24 cellular contexts compared by ENCODE assay signal in genomic region chr3:76912966-76913365, GRCh38.
A peak's percentile ranks its signal among the peaks of the same experiment; 100 is the strongest.
DNase-seq lines count a peak whose midpoint lies in the region; ATAC-seq and TF ChIP-seq lines count a peak whose summit lies in the region.
"Had no signal": no experiment of that assay in that cellular context is flagged by ENCODE, and none has a peak within 500 bp of the region (broad histone marks: within the 10 kb centered on the region; RNA-seq: fewer than 3 reads in every experiment).

No MANE protein-coding gene starts in this region.

- H3K36me3 Mint-ChIP-seq in progenitor cell of endocrine pancreas (ENCODE audit: insufficient read depth), result peaks cover 3% of the 10 kb centered on the region
- H3K36me3 Mint-ChIP-seq: CD4-positive, alpha-beta memory T cell had no signal

- peaks cover 17% of the 10 kb centered on the region for H3K4me1 Mint-ChIP-seq in progenitor cell of endocrine pancreas (ENCODE audit: low read depth)
- H3K4me1 Mint-ChIP-seq: CD4-positive, alpha-beta memory T cell had no signal

- DNase-seq in A673 (ENCODE audit: low spot score) (peak; percentile 9), IMR-90 (peak; percentile 6), iris pigment epithelial cell (ENCODE audit: low read depth) (peak; percentile 17), progenitor cell of endocrine pancreas (ENCODE audit: low spot score, unreplicated experiment) (no peak), occipital lobe (lab: John Stamatoyannopoulos, UW) (no peak), AG08396 (ENCODE audit: low spot score) (no peak)
- DNase-seq: C1 segment of cervical spinal cord; CD4-positive, alpha-beta memory T cell; COR-L47; DMS53; GM23248; H9; KBM-7; MV-4-11; NCI-H1105; NCI-H1436 treated with DMSO at 0.1 percent for 48 hours; NCI-H187 treated with DMSO at 0.1 percent for 48 hours; NCI-H2227 treated with DMSO at 0.1 percent for 48 hours; NCI-H510A treated with DMSO at 0.1 percent for 48 hours; PC-9; Right ventricle myocardium superior; RPMI8226 had no signal

- no peak overlapping the region for H3K9ac ChIP-seq in IMR-90 (ENCODE audit: low read depth, low read length)
- H3K9ac ChIP-seq: GM23248 had no signal

- H3K9me1 ChIP-seq in IMR-90 (ENCODE audit: insufficient read depth, low read length), result no peaks in the 10 kb centered on the region

- no peak overlapping the region for H3K4me2 ChIP-seq in IMR-90 (ENCODE audit: low read depth, low read length)
- H3K4me2 ChIP-seq: PC-9 had no signal

- intact Hi-C loops in A673 (cut with micrococcal nuclease; ENCODE audit: unreplicated experiment), result no loop called here
- intact Hi-C loops in IMR-90 (cut with micrococcal nuclease), result no loop called here

- H2AK9ac ChIP-seq in IMR-90 (replicated peaks; ENCODE audit: low read depth, low read length, poor library complexity), result no peak overlapping the region

- ATAC-seq in IMR-90 (ENCODE audit: low read depth) (no peak), GM21423 (IDR thresholded peaks at IDR 0.05; ENCODE audit: unreplicated experiment) (no peak)

- H3K36me3 ChIP-seq in A673 (ENCODE audit: insufficient read depth, low read length, poor library complexity, severe bottlenecking) (no peaks in the 10 kb centered on the region), IMR-90 (ENCODE audit: control insufficient read depth, insufficient read depth, low read length) (no peaks in the 10 kb centered on the region)
- H3K36me3 ChIP-seq: SJSA1 had no signal

- H2BK20ac ChIP-seq in IMR-90 (ENCODE audit: low read depth, low read length), result no peak overlapping the region

- no peak overlapping the region for H4K5ac ChIP-seq in IMR-90 (ENCODE audit: low read depth, low read length)

- H3K56ac ChIP-seq in IMR-90 (ENCODE audit: extremely low read depth, insufficient read depth, low read length), result no peak overlapping the region

- TF ChIP-seq POLR2A in IMR-90 (IDR thresholded peaks at IDR 0.05; ENCODE audit: low read depth, low read length), result no peak

- H3K4me3 Mint-ChIP-seq in progenitor cell of endocrine pancreas (ENCODE audit: low read depth), result no peak overlapping the region
- H3K4me3 Mint-ChIP-seq: CD4-positive, alpha-beta memory T cell; H9 had no signal

- H3K4me3 ChIP-seq in A673 (ENCODE audit: low read depth, low read length, poor library complexity, severe bottlenecking), result no peak overlapping the region
- no peak overlapping the region for H3K4me3 ChIP-seq in IMR-90 (ENCODE audit: insufficient read depth, low read depth, low read length)
- H3K4me3 ChIP-seq: GM23248, PC-9, SJSA1 had no signal

- H2BK5ac ChIP-seq in IMR-90 (ENCODE audit: low read depth, low read length, poor library complexity, severe bottlenecking), result no peak overlapping the region

- H3K14ac ChIP-seq in IMR-90 (replicated peaks; ENCODE audit: low read depth, low read length), result no peak overlapping the region

- no peaks in the 10 kb centered on the region for H3K79me1 ChIP-seq in IMR-90 (ENCODE audit: low read depth in 1 of 2, low read length in 2 of 2)

- dilution Hi-C loops in IMR-90 (cut with HindIII; ENCODE audit: low sequenced_read_pairs, unreplicated experiment), result no loop called here

- TF ChIP-seq CTCF in A673 (conservative IDR thresholded peaks at IDR 0.05; ENCODE audit: low read depth, low read length) (no peak), IMR-90 (conservative IDR thresholded peaks at IDR 0.05; ENCODE audit: low read depth, low read length) (no peak), progenitor cell of endocrine pancreas (IDR thresholded peaks at IDR 0.05; ENCODE audit: unreplicated experiment) (no peak)

- peaks cover 6% of the 10 kb centered on the region for H3K4me1 ChIP-seq in A673 (ENCODE audit: insufficient read depth, low read length, poor library complexity, severe bottlenecking)
- no peaks in the 10 kb centered on the region for H3K4me1 ChIP-seq in IMR-90 (ENCODE audit: control insufficient read depth, insufficient read depth, low read length)
- H3K4me1 ChIP-seq: SJSA1 had no signal

- H4K8ac ChIP-seq in IMR-90 (ENCODE audit: low read depth in 2 of 2, low read length in 2 of 2), result no peak overlapping the region

- no peaks in the 10 kb centered on the region for H4K20me1 ChIP-seq in IMR-90 (ENCODE audit: insufficient read depth, low read length)

- POLR2A ChIA-PET in A673 (lab: Charles Lee; ENCODE audit: low non-redundant PET) (no interaction called here), IMR-90 (lab: Charles Lee; ENCODE audit: unreplicated experiment) (no interaction called here)

- H2BK15ac ChIP-seq in IMR-90 (ENCODE audit: low read depth, low read length), result no peak overlapping the region

- no peak for TF ChIP-seq RAD21 in IMR-90 (IDR thresholded peaks at IDR 0.05; ENCODE audit: low read length)

- no peaks in the 10 kb centered on the region for H3K27me3 Mint-ChIP-seq in progenitor cell of endocrine pancreas
- H3K27me3 Mint-ChIP-seq: CD4-positive, alpha-beta memory T cell had no signal

- H3K27ac ChIP-seq in A673 (ENCODE audit: low read depth, low read length, poor library complexity, severe bottlenecking) (no peak overlapping the region), IMR-90 (ENCODE audit: insufficient read depth, low read length) (no peak overlapping the region)
- H3K27ac ChIP-seq: GM23248, PC-9, SJSA1 had no signal

- H3K4ac ChIP-seq in IMR-90 (ENCODE audit: low read depth, low read length), result no peak overlapping the region

- BruUV-seq in A673 (replicated peaks; lab: Mats Ljungman, UMichigan), result no TSS peak
- no TSS peak for BruUV-seq in IMR-90 (replicated peaks; lab: Mats Ljungman, UMichigan)

- H3K9me3 ChIP-seq in A673 (ENCODE audit: low read depth, low read length, poor library complexity, severe bottlenecking) (no peaks in the 10 kb centered on the region), IMR-90 (ENCODE audit: control insufficient read depth, insufficient read depth, low read length) (0 out of 2 replicates have a peak, but pooled peaks cover 2% of the 10 kb centered on the region)
- H3K9me3 ChIP-seq: SJSA1 had no signal

- no peak overlapping the region for H2AFZ ChIP-seq in IMR-90 (replicated peaks; ENCODE audit: low read length, poor library complexity)
- H2AFZ ChIP-seq: GM23248, PC-9 had no signal

- H4K91ac ChIP-seq in IMR-90 (ENCODE audit: insufficient read depth, low read depth, low read length), result no peak overlapping the region

- H2BK120ac ChIP-seq in IMR-90 (ENCODE audit: low read depth, low read length), result no peak overlapping the region

- no peaks in the 10 kb centered on the region for H3K27me3 ChIP-seq in A673 (replicated peaks; ENCODE audit: insufficient read depth, low read depth, low read length, poor library complexity)
- no peaks in the 10 kb centered on the region for H3K27me3 ChIP-seq in IMR-90 (ENCODE audit: control insufficient read depth, insufficient read depth, low read length)
- H3K27me3 ChIP-seq: SJSA1 had no signal

- in situ Hi-C loops in IMR-90 (cut with MboI; ENCODE audit: low sequenced_read_pairs), result no loop called here

- H3K9me3 Mint-ChIP-seq in progenitor cell of endocrine pancreas (ENCODE audit: low read depth), result peaks cover 8% of the 10 kb centered on the region
- H3K9me3 Mint-ChIP-seq: H9 had no signal

- no peak overlapping the region for H2AK5ac ChIP-seq in IMR-90 (ENCODE audit: low read depth, low read length)

- peak overlapping the region; percentile 24 for H3K27ac Mint-ChIP-seq in progenitor cell of endocrine pancreas
- H3K27ac Mint-ChIP-seq: CD4-positive, alpha-beta memory T cell; H9 had no signal

- no peak overlapping the region for H3K23ac ChIP-seq in IMR-90 (ENCODE audit: low read depth, low read length)

- H3K18ac ChIP-seq in IMR-90 (ENCODE audit: low read depth, low read length), result no peak overlapping the region

- no CpG with 5 or more reads among the region's 10 CpGs for WGBS in IMR-90 (ENCODE audit: extremely low coverage in 2 of 2, insufficient read length in 1 of 2), 2 experiments

- CTCF ChIA-PET in A673 (lab: Charles Lee), result no interaction called here
- CTCF ChIA-PET in IMR-90 (lab: Yijun Ruan, JAX), result no interaction called here

TF ChIP-seq in IMR-90, 13 proteins besides CTCF, POLR2A, EP300 and RAD21:
- no peak for TF ChIP-seq NFE2L2 (IDR thresholded peaks at IDR 0.05; ENCODE audit: low read depth, low read length)
- no peak for TF ChIP-seq CHD1 (IDR thresholded peaks at IDR 0.05; ENCODE audit: low read depth, low read length)
- no peak for TF ChIP-seq MAFK (IDR thresholded peaks at IDR 0.05; ENCODE audit: low read depth, low read length)
- TF ChIP-seq SMC3 (IDR thresholded peaks at IDR 0.05; ENCODE audit: low read depth, low read length), result no peak
- TF ChIP-seq RCOR1 (IDR thresholded peaks at IDR 0.05; ENCODE audit: insufficient replicate concordance, low read length), result no peak
- no peak for TF ChIP-seq MXI1 (IDR thresholded peaks at IDR 0.05; ENCODE audit: borderline replicate concordance, low read depth, low read length)
- TF ChIP-seq ELK1 (IDR thresholded peaks at IDR 0.05; ENCODE audit: borderline replicate concordance, low read depth, low read length), result no peak
- TF ChIP-seq USF2 (IDR thresholded peaks at IDR 0.05; ENCODE audit: low read depth, low read length), result no peak
- no peak for TF ChIP-seq RFX5 (IDR thresholded peaks at IDR 0.05; ENCODE audit: low read depth, low read length)
- no peak for TF ChIP-seq CEBPB (IDR thresholded peaks at IDR 0.05; ENCODE audit: low read depth, low read length)
- no peak for TF ChIP-seq MAZ (IDR thresholded peaks at IDR 0.05; ENCODE audit: borderline replicate concordance, low read depth, low read length)
- no peak for TF ChIP-seq BHLHE40 (IDR thresholded peaks at IDR 0.05; ENCODE audit: low read depth, low read length)

Comparison
In these comparisons a context has a peak if more than half of its experiments do, and no peak if none do; other contexts are left out.
1. DNase-seq: peak in A673 (single experiment), IMR-90 (single experiment) and iris pigment epithelial cell (single experiment); none in progenitor cell of endocrine pancreas (single experiment), occipital lobe (single experiment) and AG08396 (single experiment).